In the genomic region with DNA sequence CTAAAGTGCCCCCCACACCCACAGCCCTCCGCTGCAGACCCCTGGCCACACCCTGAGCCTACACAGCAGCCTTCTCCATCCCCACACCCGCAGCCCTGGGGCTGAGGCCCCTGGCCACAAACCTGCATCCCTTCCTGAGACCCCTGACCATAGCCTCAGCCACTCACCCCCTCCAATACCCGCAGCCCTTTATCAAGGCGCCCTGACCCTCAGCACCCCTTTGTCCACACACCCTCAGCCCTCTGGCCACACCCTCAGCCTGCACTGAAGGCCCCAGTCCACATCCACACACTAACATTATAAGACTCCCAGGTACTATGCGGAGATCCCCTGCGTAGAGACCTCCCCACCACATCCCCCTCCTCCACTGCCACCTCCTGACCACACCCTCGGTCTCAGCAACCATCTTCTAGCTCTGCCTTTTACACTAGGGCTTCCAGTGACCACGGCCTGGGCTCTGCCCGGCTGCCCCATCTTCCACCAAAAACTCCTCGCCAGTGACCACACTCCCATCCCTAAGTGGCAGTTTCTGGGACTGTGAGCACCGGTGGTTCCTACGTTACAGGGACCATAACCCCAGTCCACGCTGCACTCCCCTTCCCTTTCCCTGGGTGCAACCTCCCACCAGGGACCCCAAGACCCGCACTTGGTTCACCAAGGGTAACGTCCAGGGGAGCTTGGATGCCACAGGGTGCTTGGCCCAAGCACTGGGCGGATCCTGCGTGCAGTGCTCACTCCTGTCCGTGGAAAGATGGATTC, we compare ENCODE assay signal across 1 cellular context.
TF ChIP-seq lines count a peak whose summit lies in the region.

No MANE protein-coding gene starts in this region.

TF ChIP-seq in A549, 52 proteins besides CTCF, POLR2A, EP300 and RAD21:
- TF ChIP-seq, protein P1, sequence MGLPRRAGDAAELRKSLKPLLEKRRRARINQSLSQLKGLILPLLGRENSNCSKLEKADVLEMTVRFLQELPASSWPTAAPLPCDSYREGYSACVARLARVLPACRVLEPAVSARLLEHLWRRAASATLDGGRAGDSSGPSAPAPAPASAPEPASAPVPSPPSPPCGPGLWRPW (IDR thresholded peaks at IDR 0.05) = no peak
- TF ChIP-seq, protein P2, sequence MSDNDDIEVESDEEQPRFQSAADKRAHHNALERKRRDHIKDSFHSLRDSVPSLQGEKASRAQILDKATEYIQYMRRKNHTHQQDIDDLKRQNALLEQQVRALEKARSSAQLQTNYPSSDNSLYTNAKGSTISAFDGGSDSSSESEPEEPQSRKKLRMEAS (IDR thresholded peaks at IDR 0.05) = no peak
- TF ChIP-seq ZNF302 (CRISPR knock-in tag; IDR thresholded peaks at IDR 0.05) = no peak
- TF ChIP-seq, protein P3, sequence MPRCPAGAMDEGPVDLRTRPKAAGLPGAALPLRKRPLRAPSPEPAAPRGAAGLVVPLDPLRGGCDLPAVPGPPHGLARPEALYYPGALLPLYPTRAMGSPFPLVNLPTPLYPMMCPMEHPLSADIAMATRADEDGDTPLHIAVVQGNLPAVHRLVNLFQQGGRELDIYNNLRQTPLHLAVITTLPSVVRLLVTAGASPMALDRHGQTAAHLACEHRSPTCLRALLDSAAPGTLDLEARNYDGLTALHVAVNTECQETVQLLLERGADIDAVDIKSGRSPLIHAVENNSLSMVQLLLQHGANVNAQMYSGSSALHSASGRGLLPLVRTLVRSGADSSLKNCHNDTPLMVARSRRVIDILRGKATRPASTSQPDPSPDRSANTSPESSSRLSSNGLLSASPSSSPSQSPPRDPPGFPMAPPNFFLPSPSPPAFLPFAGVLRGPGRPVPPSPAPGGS (IDR thresholded peaks at IDR 0.05) = no peak
- no peak for TF ChIP-seq HDAC2 (IDR thresholded peaks at IDR 0.05)
- TF ChIP-seq KDM1A (IDR thresholded peaks at IDR 0.05; ENCODE audit: low read depth) = no peak
- TF ChIP-seq FOSL2 (IDR thresholded peaks at IDR 0.05) = no peak
- no peak for TF ChIP-seq FOSL2 (CRISPR knock-in tag; IDR thresholded peaks at IDR 0.05)
- TF ChIP-seq SMC3 (IDR thresholded peaks at IDR 0.05) = no peak
- TF ChIP-seq ZSCAN20 (CRISPR knock-in tag; IDR thresholded peaks at IDR 0.05) = no peak
- TF ChIP-seq TFCP2L1 (CRISPR knock-in tag; IDR thresholded peaks at IDR 0.05) = no peak
- TF ChIP-seq KDM5A (IDR thresholded peaks at IDR 0.05) = no peak
- no peak for TF ChIP-seq NFE2L2 (conservative IDR thresholded peaks at IDR 0.05; ENCODE audit: low read length)
- no peak for TF ChIP-seq GATA3 (IDR thresholded peaks at IDR 0.05; ENCODE audit: borderline replicate concordance)
- no peak for TF ChIP-seq RCOR1 (IDR thresholded peaks at IDR 0.05; ENCODE audit: low read depth, low read length)
- no peak for TF ChIP-seq EHF (CRISPR knock-in tag; IDR thresholded peaks at IDR 0.05)
